29 cellular contexts compared by ENCODE assay signal in the genomic region with DNA sequence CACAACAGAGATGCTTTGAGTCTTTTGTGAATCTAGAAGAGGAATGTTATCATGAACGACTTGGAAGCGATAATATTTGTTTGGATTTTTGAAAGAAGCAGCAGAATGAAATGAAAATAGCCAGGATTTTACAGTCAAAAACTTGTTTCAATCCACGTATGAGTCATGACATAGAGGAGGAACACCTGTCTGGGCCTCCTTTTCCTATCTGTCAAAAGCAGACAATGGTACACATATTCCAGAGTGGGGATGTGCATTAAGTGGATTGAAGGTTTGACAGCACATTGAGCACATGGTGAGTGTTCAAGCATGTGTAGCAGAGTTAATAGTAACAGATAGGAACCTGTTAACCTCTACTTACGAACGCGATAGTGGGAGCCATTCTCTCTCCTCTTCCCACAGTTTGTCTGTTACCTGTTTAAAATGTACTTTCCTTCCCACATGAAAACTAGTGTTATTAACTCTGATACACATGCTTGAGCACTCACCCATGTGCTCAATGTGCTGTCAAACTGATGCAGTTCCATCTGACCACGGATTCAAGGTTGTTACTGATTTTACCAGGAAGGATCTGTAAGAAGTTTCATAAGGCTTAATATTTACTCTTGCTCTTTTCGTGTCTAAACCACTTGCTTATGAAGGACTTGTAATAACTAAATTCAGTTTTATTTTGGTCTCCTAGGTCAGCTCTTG.
"Had no signal": no experiment of that assay in that cellular context is flagged by ENCODE, and none has a peak within 500 bp of the region (broad histone marks: within the 10 kb centered on the region; RNA-seq: fewer than 3 reads in every experiment).

No MANE protein-coding gene starts in this region.

- H3K4me1 Mint-ChIP-seq: naive thymus-derived CD4-positive, alpha-beta T cell; natural killer cell; stimulated activated memory B cell treated with anti-CD40 and anti-IgM and Interleukin-4, amounts not matched to agents 10 μg/mL and 1 μg/mL and 100 μg/mL, for 72 hours; stimulated activated naive CD8-positive, alpha-beta T cell treated with anti-CD3 and anti-CD28 coated beads, Interleukin-15, amount 100 ng/mL, for 72 hours had no signal

- DNase-seq: naive thymus-derived CD4-positive, alpha-beta T cell; natural killer cell; pancreas; right cardiac atrium; spleen; stimulated activated CD4-positive, alpha-beta T cell treated with anti-CD3 and anti-CD28 coated beads, Interleukin-12 subunit alpha, Interleukin-12 subunit beta, amount 100 ng/mL, for 4 hours; stimulated activated CD4-positive, alpha-beta T cell treated with anti-CD3 and anti-CD28 coated beads, Interleukin-1b, Interleukin-23, amount 100 ng/mL, for 48 hours; stimulated activated CD4-positive, alpha-beta T cell treated with anti-CD3 and anti-CD28 coated beads, Interleukin-4, amount 100 ng/mL, for 1 hour; stimulated activated CD4-positive, alpha-beta T cell treated with anti-CD3 and anti-CD28 coated beads, Interleukin-4, amount 100 ng/mL, for 4 hours; stimulated activated CD8-positive, alpha-beta memory T cell treated with anti-CD3 and anti-CD28 coated beads, Interleukin-4, amount 100 ng/mL, for 48 hours; stimulated activated naive CD4-positive, alpha-beta T cell; stimulated activated naive CD8-positive, alpha-beta T cell treated with anti-CD3 and anti-CD28 coated beads, Interleukin-15, amount 100 ng/mL, for 72 hours; stimulated activated naive CD8-positive, alpha-beta T cell treated with anti-CD3 and anti-CD28 coated beads, Interleukin-15, Interleukin-2, amounts not matched to agents 100 U/mL and 50 U/mL, for 24 hours; substantia nigra; testis; trophoblast cell; upper lobe of left lung had no signal

- H3K27me3 ChIP-seq: neutrophil, spleen, suprapubic skin, testis, tibial nerve, upper lobe of left lung, vagina had no signal

- H3K27me3 Mint-ChIP-seq: naive thymus-derived CD4-positive, alpha-beta T cell; stimulated activated memory B cell treated with anti-CD40 and anti-IgM and Interleukin-4, amounts not matched to agents 10 μg/mL and 1 μg/mL and 100 μg/mL, for 72 hours; stimulated activated naive CD8-positive, alpha-beta T cell treated with anti-CD3 and anti-CD28 coated beads, Interleukin-15, amount 100 ng/mL, for 72 hours had no signal

- H3K4me3 Mint-ChIP-seq: naive thymus-derived CD4-positive, alpha-beta T cell; natural killer cell; nephron; neural crest cell; stimulated activated memory B cell treated with anti-CD40 and anti-IgM and Interleukin-4, amounts not matched to agents 10 μg/mL and 1 μg/mL and 100 μg/mL, for 72 hours; stimulated activated naive CD8-positive, alpha-beta T cell treated with anti-CD3 and anti-CD28 coated beads, Interleukin-15, amount 100 ng/mL, for 72 hours had no signal

- ATAC-seq: naive thymus-derived CD4-positive, alpha-beta T cell; natural killer cell; pancreas; right cardiac atrium; sciatic nerve; stimulated activated memory B cell treated with anti-CD40 and anti-IgM and Interleukin-4, amounts not matched to agents 10 μg/mL and 1 μg/mL and 100 μg/mL, for 72 hours; stimulated activated naive CD8-positive, alpha-beta T cell treated with anti-CD3 and anti-CD28 coated beads, Interleukin-15, amount 100 ng/mL, for 72 hours; stimulated activated naive CD8-positive, alpha-beta T cell treated with anti-CD3 and anti-CD28 coated beads, Interleukin-15, Interleukin-2, amounts not matched to agents 100 U/mL and 50 U/mL, for 24 hours had no signal

- H3K9me3 Mint-ChIP-seq: nephron; neural crest cell; stimulated activated memory B cell treated with anti-CD40 and anti-IgM and Interleukin-4, amounts not matched to agents 10 μg/mL and 1 μg/mL and 100 μg/mL, for 72 hours; stimulated activated naive CD8-positive, alpha-beta T cell treated with anti-CD3 and anti-CD28 coated beads, Interleukin-15, amount 100 ng/mL, for 72 hours had no signal

- H3K4me3 ChIP-seq: pancreas, prostate gland, skin epidermis, smooth muscle cell, spleen, suprapubic skin, testis, tibial nerve, upper lobe of left lung, vagina had no signal

- H3K36me3 ChIP-seq: neutrophil, pancreas, prostate gland, spleen, suprapubic skin, tibial nerve, upper lobe of left lung, vagina had no signal

- H3K9me3 ChIP-seq: neutrophil, pancreas, prostate gland, suprapubic skin, testis, tibial nerve, upper lobe of left lung, vagina had no signal

- H3K36me3 Mint-ChIP-seq: naive thymus-derived CD4-positive, alpha-beta T cell; natural killer cell; stimulated activated memory B cell treated with anti-CD40 and anti-IgM and Interleukin-4, amounts not matched to agents 10 μg/mL and 1 μg/mL and 100 μg/mL, for 72 hours had no signal

- H3K27ac Mint-ChIP-seq: naive thymus-derived CD4-positive, alpha-beta T cell; natural killer cell; nephron; stimulated activated memory B cell treated with anti-CD40 and anti-IgM and Interleukin-4, amounts not matched to agents 10 μg/mL and 1 μg/mL and 100 μg/mL, for 72 hours; stimulated activated naive CD8-positive, alpha-beta T cell treated with anti-CD3 and anti-CD28 coated beads, Interleukin-15, amount 100 ng/mL, for 72 hours had no signal

- H3K4me2 ChIP-seq: smooth muscle cell had no signal

- H3K27ac ChIP-seq: neutrophil, pancreas, prostate gland, skin epidermis, spleen, suprapubic skin, testis, tibial nerve, upper lobe of left lung, vagina had no signal

- H3K4me1 ChIP-seq: pancreas, prostate gland, spleen, suprapubic skin, testis, tibial nerve, upper lobe of left lung, vagina had no signal

- FAIRE-seq: pancreas, urothelium cell line had no signal
